ENCODE assay signal across 24 cellular contexts in the genomic region with DNA sequence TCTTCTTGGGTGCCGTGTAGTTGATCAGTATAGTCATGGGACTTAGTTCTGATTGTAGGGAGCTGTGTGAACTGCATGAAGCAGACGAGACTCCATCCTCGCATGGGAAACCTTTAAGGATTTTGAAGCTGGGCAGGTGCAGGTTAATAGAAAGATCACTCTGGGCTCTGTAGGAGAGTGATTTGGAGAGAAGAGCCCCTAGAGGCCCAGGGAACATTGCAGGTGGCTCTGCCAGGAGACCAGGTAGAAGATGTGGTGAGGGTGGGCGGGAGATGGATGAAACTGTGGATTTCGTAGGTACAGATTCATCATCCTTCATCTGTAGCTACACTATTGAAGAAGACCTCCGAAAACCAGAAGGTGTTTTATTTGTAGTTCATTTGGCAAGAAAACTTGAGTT. TPM values are rescaled to one million over a fixed set of nuclear protein-coding genes. Genes with fewer than 3 reads are reported as not detected.
DNase-seq lines count a peak whose midpoint lies in the region; ATAC-seq, FAIRE-seq and TF ChIP-seq lines count a peak whose summit lies in the region.
"Had no signal": no experiment of that assay in that cellular context is flagged by ENCODE, and none has a peak within 500 bp of the region (broad histone marks: within the 10 kb centered on the region; RNA-seq: fewer than 3 reads in every experiment).

No MANE protein-coding gene starts in this region.

- H3K27ac Mint-ChIP-seq in activated CD4-positive, alpha-beta T cell treated with anti-CD3 and anti-CD28 coated beads, Interleukin-2, amount 10 ng/mL, durations not matched to agents 7 days and 5 days, result peak overlapping the region; percentile 39
- peak overlapping the region; percentile 66 to 97 (median 88) for H3K27ac Mint-ChIP-seq in immature natural killer cell
- H3K27ac Mint-ChIP-seq in stimulated activated memory B cell treated with anti-CD40 and anti-IgM and Interleukin-4, amounts not matched to agents 10 μg/mL and 1 μg/mL and 100 μg/mL, for 72 hours, result peak overlapping the region; percentile 53
- H3K27ac Mint-ChIP-seq: activated CD4-positive, alpha-beta memory T cell treated with anti-CD3 and anti-CD28 coated beads, Interleukin-2, amount 10 ng/mL, durations not matched to agents 7 days and 5 days had no signal

- WGBS in pancreas, 2 donors, result 84 to 91% methylated on average over 6 of the region's 6 CpGs

- peaks cover 51% of the 10 kb centered on the region for H3K4me1 ChIP-seq in Loucy (ENCODE audit: insufficient read depth, low read length, poor library complexity, severe bottlenecking)
- H3K4me1 ChIP-seq in pancreas, result peaks cover 28 to 57% (median 45%) of the 10 kb centered on the region in 3 donors
- H3K4me1 ChIP-seq in kidney (ENCODE audit: control insufficient read depth in 1 of 2, insufficient read depth in 1 of 2, low read depth in 1 of 2, low read length in 2 of 2), result peaks cover under 1 to 16% of the 10 kb centered on the region in 2 donors

- H3K9ac ChIP-seq in Loucy (ENCODE audit: low read depth, low read length, poor library complexity, severe bottlenecking) (no peak overlapping the region), kidney (ENCODE audit: low read length in 2 of 2) (no peak overlapping the region)

- no peak for TF ChIP-seq POLR2A in GM12891 (IDR thresholded peaks at IDR 0.05; ENCODE audit: low read depth, low read length)

- POLR2A ChIA-PET in activated CD4-positive, alpha-beta T cell treated with anti-CD3 and anti-CD28 coated beads, Interleukin-2, amount 10 ng/mL, durations not matched to agents 7 days and 5 days (lab: Charles Lee), result no interaction called here

- intact Hi-C loops in pancreas (cut with DNase I), result no loop called here
- intact Hi-C loops in kidney (cut with DNase I), result no loop called here

- peaks cover 6% of the 10 kb centered on the region for H4K20me1 ChIP-seq in Loucy (ENCODE audit: insufficient read depth, low read length, poor library complexity, severe bottlenecking)

- H3K4me2 ChIP-seq in Loucy (ENCODE audit: low read depth, low read length, poor library complexity, severe bottlenecking), result no peak overlapping the region

- DNase-seq in activated CD4-positive, alpha-beta T cell treated with anti-CD3 and anti-CD28 coated beads, Interleukin-2, amount 10 ng/mL, durations not matched to agents 7 days and 5 days, result no peak
- DNase-seq in activated CD4-positive, alpha-beta T cell treated with anti-CD3 and anti-CD28 coated beads for 4 hours, result no peak
- DNase-seq in immature natural killer cell, result no peak
- DNase-seq in pancreas, result no peak
- DNase-seq in kidney, result no peak
- no peak for DNase-seq in GM12891 (ENCODE audit: insufficient read length, low spot score)
- DNase-seq: activated CD4-positive, alpha-beta memory T cell treated with anti-CD3 and anti-CD28 coated beads, Interleukin-2, amount 10 ng/mL, durations not matched to agents 7 days and 5 days; activated gamma-delta T cell; activated T-cell treated with anti-CD3 and anti-CD28 coated beads for 4 hours; body of pancreas; DND-41; left colon; NCI-H1048; NCI-H187 treated with DMSO at 0.1 percent for 48 hours; NCI-H2227 treated with DMSO at 0.1 percent for 48 hours; NCI-H748 treated with DMSO at 0.1 percent for 48 hours; posterior cingulate gyrus; sigmoid colon; stimulated activated CD4-positive, alpha-beta T cell treated with anti-CD3 and anti-CD28 coated beads, Interleukin-15, amount 100 ng/mL, for 24 hours had no signal

- peaks cover 62% of the 10 kb centered on the region; the same call in 1 of the 2 replicates for H3K79me2 ChIP-seq in Loucy (ENCODE audit: insufficient read depth, low read length)

- no peak overlapping the region for H2AFZ ChIP-seq in Loucy (ENCODE audit: low read length)

- no peaks in the 10 kb centered on the region for H3K27me3 Mint-ChIP-seq in activated CD4-positive, alpha-beta T cell treated with anti-CD3 and anti-CD28 coated beads, Interleukin-2, amount 10 ng/mL, durations not matched to agents 7 days and 5 days
- peaks cover 0 to 20% (median 0%) of the 10 kb centered on the region in 3 donors for H3K27me3 Mint-ChIP-seq in immature natural killer cell (ENCODE audit: low read depth in 3 of 3)
- H3K27me3 Mint-ChIP-seq in stimulated activated memory B cell treated with anti-CD40 and anti-IgM and Interleukin-4, amounts not matched to agents 10 μg/mL and 1 μg/mL and 100 μg/mL, for 72 hours, result no peaks in the 10 kb centered on the region
- H3K27me3 Mint-ChIP-seq: activated CD4-positive, alpha-beta memory T cell treated with anti-CD3 and anti-CD28 coated beads, Interleukin-2, amount 10 ng/mL, durations not matched to agents 7 days and 5 days; type B pancreatic cell had no signal

- ATAC-seq in stimulated activated memory B cell treated with anti-CD40 and anti-IgM and Interleukin-4, amounts not matched to agents 10 μg/mL and 1 μg/mL and 100 μg/mL, for 72 hours, result no peak
- no peak for ATAC-seq in pancreas
- ATAC-seq: body of pancreas, left colon had no signal

- peaks cover 4% of the 10 kb centered on the region for H3F3A ChIP-seq in Loucy (ENCODE audit: low read depth)

- H3K4me3 ChIP-seq in Loucy (ENCODE audit: low read length, poor library complexity, severe bottlenecking) (no peak overlapping the region), pancreas (no peak overlapping the region), kidney (ENCODE audit: low read length in 2 of 2) (no peak overlapping the region)
- H3K4me3 ChIP-seq: body of pancreas, HAP-1, sigmoid colon, SK-N-MC had no signal

- CTCF ChIA-PET in activated CD4-positive, alpha-beta T cell treated with anti-CD3 and anti-CD28 coated beads, Interleukin-2, amount 10 ng/mL, durations not matched to agents 7 days and 5 days (lab: Charles Lee), result interaction anchor here (1.0 kb wide), 1 partner anchor 153 kb away, joined by 3 read pairs; no protein-coding TSS in a partner anchor

- FAIRE-seq in pancreas (lab: Jason Lieb, UNC) (no peak), kidney (lab: Jason Lieb, UNC) (no peak), GM12891 (lab: Jason Lieb, UNC) (no peak)

- no peaks in the 10 kb centered on the region for H3K9me3 ChIP-seq in Loucy (ENCODE audit: insufficient read depth, low read depth, low read length)
- H3K9me3 ChIP-seq in pancreas, result no peaks in the 10 kb centered on the region
- H3K9me3 ChIP-seq in kidney (ENCODE audit: control insufficient read depth in 1 of 2, low read length in 2 of 2), result no peaks in the 10 kb centered on the region
- H3K9me3 ChIP-seq: body of pancreas, HAP-1, sigmoid colon had no signal

- H3K9me2 ChIP-seq in Loucy (replicated peaks; ENCODE audit: low read depth, low read length), result no peaks in the 10 kb centered on the region

- H3K4me1 Mint-ChIP-seq in activated CD4-positive, alpha-beta T cell treated with anti-CD3 and anti-CD28 coated beads, Interleukin-2, amount 10 ng/mL, durations not matched to agents 7 days and 5 days, result peaks cover 78% of the 10 kb centered on the region
- peaks cover 92 to 100% of the 10 kb centered on the region in 2 donors for H3K4me1 Mint-ChIP-seq in immature natural killer cell
- H3K4me1 Mint-ChIP-seq in stimulated activated memory B cell treated with anti-CD40 and anti-IgM and Interleukin-4, amounts not matched to agents 10 μg/mL and 1 μg/mL and 100 μg/mL, for 72 hours, result peaks cover 85% of the 10 kb centered on the region

- H3K4me3 Mint-ChIP-seq in activated CD4-positive, alpha-beta T cell treated with anti-CD3 and anti-CD28 coated beads, Interleukin-2, amount 10 ng/mL, durations not matched to agents 7 days and 5 days, result no peak overlapping the region
- H3K4me3 Mint-ChIP-seq in immature natural killer cell, result peak overlapping the region in 1 of 5 donors; percentile 3
- H3K4me3 Mint-ChIP-seq in stimulated activated memory B cell treated with anti-CD40 and anti-IgM and Interleukin-4, amounts not matched to agents 10 μg/mL and 1 μg/mL and 100 μg/mL, for 72 hours, result peak overlapping the region; percentile 19
- H3K4me3 Mint-ChIP-seq: activated CD4-positive, alpha-beta memory T cell treated with anti-CD3 and anti-CD28 coated beads, Interleukin-2, amount 10 ng/mL, durations not matched to agents 7 days and 5 days; type B pancreatic cell had no signal

- no peaks in the 10 kb centered on the region for H3K36me3 Mint-ChIP-seq in activated CD4-positive, alpha-beta T cell treated with anti-CD3 and anti-CD28 coated beads, Interleukin-2, amount 10 ng/mL, durations not matched to agents 7 days and 5 days (ENCODE audit: low read depth)
- H3K36me3 Mint-ChIP-seq in immature natural killer cell, result no peaks in the 10 kb centered on the region
- no peaks in the 10 kb centered on the region for H3K36me3 Mint-ChIP-seq in stimulated activated memory B cell treated with anti-CD40 and anti-IgM and Interleukin-4, amounts not matched to agents 10 μg/mL and 1 μg/mL and 100 μg/mL, for 72 hours
- H3K36me3 Mint-ChIP-seq: type B pancreatic cell had no signal

- H3K27me3 ChIP-seq in Loucy (ENCODE audit: insufficient read depth, low read length, poor library complexity, severe bottlenecking) (no peaks in the 10 kb centered on the region), pancreas (no peaks in the 10 kb centered on the region)
- H3K27me3 ChIP-seq: body of pancreas, sigmoid colon had no signal

- no peaks in the 10 kb centered on the region for H3K9me3 Mint-ChIP-seq in activated CD4-positive, alpha-beta T cell treated with anti-CD3 and anti-CD28 coated beads, Interleukin-2, amount 10 ng/mL, durations not matched to agents 7 days and 5 days
- H3K9me3 Mint-ChIP-seq in immature natural killer cell, result no peaks in the 10 kb centered on the region
- H3K9me3 Mint-ChIP-seq in stimulated activated memory B cell treated with anti-CD40 and anti-IgM and Interleukin-4, amounts not matched to agents 10 μg/mL and 1 μg/mL and 100 μg/mL, for 72 hours, result no peaks in the 10 kb centered on the region
- H3K9me3 Mint-ChIP-seq: activated CD4-positive, alpha-beta memory T cell treated with anti-CD3 and anti-CD28 coated beads, Interleukin-2, amount 10 ng/mL, durations not matched to agents 7 days and 5 days; type B pancreatic cell had no signal

- H3K36me3 ChIP-seq in Loucy (ENCODE audit: insufficient read depth, low read length) (no peaks in the 10 kb centered on the region), pancreas (no peaks in the 10 kb centered on the region), kidney (ENCODE audit: control insufficient read depth in 1 of 2, insufficient read depth in 2 of 2, low read length in 2 of 2) (no peaks in the 10 kb centered on the region)
- H3K36me3 ChIP-seq: HAP-1, sigmoid colon had no signal

- TF ChIP-seq CTCF in Loucy (conservative IDR thresholded peaks at IDR 0.05; ENCODE audit: low read length), result peak; percentile 28; the same call in 1 of the 2 replicates
- TF ChIP-seq CTCF in pancreas (IDR thresholded peaks at IDR 0.05), result no peak
- TF ChIP-seq CTCF in kidney (IDR thresholded peaks at IDR 0.05; ENCODE audit: borderline replicate concordance, extremely low read depth, insufficient read depth), result no peak

- no peak overlapping the region for H3K27ac ChIP-seq in pancreas
- no peak overlapping the region for H3K27ac ChIP-seq in kidney (ENCODE audit: low read depth in 2 of 2, low read length in 2 of 2)
- H3K27ac ChIP-seq: SK-N-MC had no signal

RNA-seq across cellular contexts. Expression of gene UTRN, which starts 53.3 kb away (rescaled TPM):
- 100 to 1,000 TPM; 134 to 143 TPM for total RNA-seq in activated CD4-positive, alpha-beta T cell treated with anti-CD3 and anti-CD28 coated beads, Interleukin-2, amount 10 ng/mL, durations not matched to agents 7 days and 5 days
- 100 to 1,000 TPM in 1 of 3 donors, 10 to 100 TPM in 2; 40.5 to 261 (median 67.6) TPM for polyA plus RNA-seq in immature natural killer cell
- 100 to 1,000 TPM in 1 of 6 donors, 10 to 100 TPM in 5; 80.6 to 116 (median 84.8) TPM for total RNA-seq in pancreas
- 10 to 100 TPM in 1 of 2 donors, 1 to 10 TPM in 1; 10.0 to 19.3 TPM for polyA plus RNA-seq in pancreas
- 210 TPM for total RNA-seq in kidney
- 8.3 TPM for polyA plus RNA-seq in kidney (ENCODE audit: insufficient read depth, low read depth, low replicate concordance)
- polyA plus RNA-seq in GM12891 (2012; ENCODE audit: low read depth, missing spikeins), result 12.6 TPM
